Comparison of ENCODE assay signal across 8 cellular contexts in the genomic region with DNA sequence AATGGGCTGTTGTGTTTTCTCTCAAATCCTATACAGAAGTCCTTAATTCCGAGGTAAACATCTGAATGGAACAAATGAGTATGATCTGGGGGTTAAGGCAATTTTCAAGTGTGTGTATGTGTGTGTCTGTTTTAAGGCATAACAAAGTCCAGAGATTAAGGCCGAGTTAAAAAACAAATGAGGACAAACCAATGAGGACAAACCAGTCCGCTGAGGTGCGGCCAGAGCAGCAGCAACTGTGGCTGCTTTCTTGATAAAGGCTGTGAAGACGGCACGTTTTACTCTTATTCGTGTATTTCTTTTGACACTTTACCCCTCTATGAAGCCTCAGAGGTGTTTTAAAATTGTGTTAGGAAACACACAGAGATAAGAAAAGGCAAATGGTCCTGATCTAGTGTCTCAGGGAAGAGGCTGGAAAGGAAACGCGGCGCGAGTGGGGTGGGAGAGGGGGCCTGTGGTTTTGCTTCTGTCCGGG. TPM values are rescaled to one million over a fixed set of nuclear protein-coding genes. Genes with fewer than 3 reads are reported as not detected.
A peak's percentile ranks its signal among the peaks of the same experiment; 100 is the strongest.
DNase-seq lines count a peak whose midpoint lies in the region; ATAC-seq and TF ChIP-seq lines count a peak whose summit lies in the region.

No MANE protein-coding gene starts in this region.

- H3K27me3 ChIP-seq in BJ (ENCODE audit: control insufficient read depth, insufficient read depth, low read length), result no peaks in the 10 kb centered on the region

- DNase-seq in BJ (ENCODE audit: low read depth) (no peak), NCI-H526 treated with DMSO at 0.1 percent for 48 hours (lab: John Stamatoyannopoulos, UW) (peak; percentile 44), endothelial cell (ENCODE audit: low spot score) (peak; percentile 21), NCI-H2171 (lab: John Stamatoyannopoulos, UW) (no peak), cerebellar nuclear complex (lab: John Stamatoyannopoulos, UW) (no peak)
- no peak for DNase-seq in naive thymus-derived CD8-positive, alpha-beta T cell
- DNase-seq in activated CD4-positive, alpha-beta T cell treated with anti-CD3 and anti-CD28 coated beads, Interleukin-2, amount 50 U/mL, for 1 hour, result no peak

- H3K27me3 Mint-ChIP-seq in endothelial cell (ENCODE audit: unreplicated experiment), result peaks cover 15% of the 10 kb centered on the region
- peaks cover 14 to 41% (median 36%) of the 10 kb centered on the region in 5 donors for H3K27me3 Mint-ChIP-seq in naive thymus-derived CD8-positive, alpha-beta T cell

- peak overlapping the region; percentile 96 for H3K27ac Mint-ChIP-seq in endothelial cell (ENCODE audit: unreplicated experiment)
- peak overlapping the region in 1 of 10 donors; percentile 47 for H3K27ac Mint-ChIP-seq in naive thymus-derived CD8-positive, alpha-beta T cell

- no peak for ATAC-seq in naive thymus-derived CD8-positive, alpha-beta T cell
- ATAC-seq in GM21381 (IDR thresholded peaks at IDR 0.05; ENCODE audit: unreplicated experiment), result no peak

- H3K4me3 Mint-ChIP-seq in endothelial cell (ENCODE audit: unreplicated experiment), result peak overlapping the region; percentile 98
- H3K4me3 Mint-ChIP-seq in naive thymus-derived CD8-positive, alpha-beta T cell, result peak overlapping the region in 9 of 10 donors; percentile 32 to 82 (median 60)

- peaks cover 4% of the 10 kb centered on the region for H3K36me3 Mint-ChIP-seq in endothelial cell (ENCODE audit: low read depth, unreplicated experiment)
- peaks cover 0 to 10% (median 2%) of the 10 kb centered on the region in 3 donors for H3K36me3 Mint-ChIP-seq in naive thymus-derived CD8-positive, alpha-beta T cell

- POLR2A ChIA-PET in BJ (lab: Charles Lee), result no interaction called here
- POLR2A ChIA-PET in naive thymus-derived CD8-positive, alpha-beta T cell (lab: Charles Lee), result no interaction called here

- peak overlapping the region; percentile 91 for H3K4me3 ChIP-seq in BJ (ENCODE audit: low read depth, low read length)

- H3K4me1 Mint-ChIP-seq in endothelial cell (ENCODE audit: unreplicated experiment), result peaks cover 34% of the 10 kb centered on the region
- peaks cover 5 to 13% (median 8%) of the 10 kb centered on the region in 4 donors for H3K4me1 Mint-ChIP-seq in naive thymus-derived CD8-positive, alpha-beta T cell

- CTCF ChIA-PET in BJ (lab: Yijun Ruan, JAX), result interaction anchor here (0.8 to 3.8 kb wide), 17 partner anchors 10 to 229 kb away, joined by 3 to 16 read pairs (median 6); no protein-coding TSS in a partner anchor

- TF ChIP-seq CTCF in BJ (IDR thresholded peaks at IDR 0.05; ENCODE audit: insufficient read depth, low read depth, low read length) (no peak), endothelial cell (IDR thresholded peaks at IDR 0.05; ENCODE audit: unreplicated experiment) (no peak)

- no peaks in the 10 kb centered on the region for H3K9me3 Mint-ChIP-seq in endothelial cell (ENCODE audit: unreplicated experiment)
- H3K9me3 Mint-ChIP-seq in naive thymus-derived CD8-positive, alpha-beta T cell, result peaks cover 0 to 7% (median 0%) of the 10 kb centered on the region in 9 donors

- H3K36me3 ChIP-seq in BJ (ENCODE audit: control insufficient read depth, insufficient read depth, low read length), result no peaks in the 10 kb centered on the region

RNA-seq across cellular contexts. Expression of a gene that starts 0.5 kb away (rescaled TPM):
- 31.0 and 53.5 TPM in 2 replicates for polyA plus RNA-seq in BJ (2011; rRNA removed)
- polyA minus RNA-seq in BJ (2011; rRNA and poly(A)+ RNA removed), result 21.6 and 27.0 TPM in 2 replicates
- total RNA-seq in endothelial cell (ENCODE audit: unreplicated experiment), result 22.8 TPM
- total RNA-seq in naive thymus-derived CD8-positive, alpha-beta T cell, result not detected
- polyA plus RNA-seq in naive thymus-derived CD8-positive, alpha-beta T cell, result not detected

Comparison
In these comparisons a context has a peak if more than half of its experiments do, and no peak if none do; other contexts are left out.
1. DNase-seq: peak in NCI-H526 treated with DMSO at 0.1 percent for 48 hours (single experiment) and endothelial cell (single experiment); none in BJ (single experiment), naive thymus-derived CD8-positive, alpha-beta T cell (0 of 10), NCI-H2171 (single experiment), activated CD4-positive, alpha-beta T cell treated with anti-CD3 and anti-CD28 coated beads, Interleukin-2, amount 50 U/mL, for 1 hour (single experiment) and cerebellar nuclear complex (0 of 2).
2. RNA of a gene that starts 0.5 kb away (total RNA-seq): 22.8 TPM in endothelial cell (single experiment); not detected in naive thymus-derived CD8-positive, alpha-beta T cell; every median in the first group is over 10 times any median in the second.